In genomic region chr15:45021331-45021730, GRCh38 we compare ENCODE assay signal across 16 cellular contexts. TPM values are rescaled to one million over a fixed set of nuclear protein-coding genes. Genes with fewer than 3 reads are reported as not detected.
DNase-seq lines count a peak whose midpoint lies in the region; ATAC-seq and TF ChIP-seq lines count a peak whose summit lies in the region.
"Had no signal": no experiment of that assay in that cellular context is flagged by ENCODE, and none has a peak within 500 bp of the region (broad histone marks: within the 10 kb centered on the region; RNA-seq: fewer than 3 reads in every experiment).

No MANE protein-coding gene starts in this region.

- 0 out of 2 replicates have a peak overlapping the region, but pooled peaks have one; percentile 13 for H3K4me2 ChIP-seq in PC-9

- H3K27me3 ChIP-seq in CD4-positive, alpha-beta memory T cell (ENCODE audit: insufficient read depth, low read length), result no peaks in the 10 kb centered on the region
- peaks cover 4% of the 10 kb centered on the region; the same call in 1 of the 2 replicates for H3K27me3 ChIP-seq in PC-9 (ENCODE audit: insufficient read depth, low read depth)
- H3K27me3 ChIP-seq: ascending aorta had no signal

- H3K79me2 ChIP-seq in PC-9 (ENCODE audit: low read depth), result no peaks in the 10 kb centered on the region

- no peak overlapping the region for H3K27ac ChIP-seq in CD4-positive, alpha-beta memory T cell (ENCODE audit: low read depth, low read length)
- H3K27ac ChIP-seq in PC-9, result no peak overlapping the region
- H3K27ac ChIP-seq: ascending aorta, coronary artery, epithelial cell of prostate, prostate gland had no signal

- H3K4me1 ChIP-seq in CD4-positive, alpha-beta memory T cell (ENCODE audit: insufficient read depth, low read length), result peaks cover 17% of the 10 kb centered on the region
- peaks cover 11% of the 10 kb centered on the region for H3K4me1 ChIP-seq in PC-9 (replicated peaks; ENCODE audit: insufficient read depth)
- H3K4me1 ChIP-seq: prostate gland had no signal

- ATAC-seq in central memory CD8-positive, alpha-beta T cell (replicated peaks; ENCODE audit: extremely low read depth, poor library complexity, severe bottlenecking), result no peak
- ATAC-seq in naive thymus-derived CD8-positive, alpha-beta T cell, result no peak
- ATAC-seq in HG02970 (IDR thresholded peaks at IDR 0.05; ENCODE audit: low FRiP score, unreplicated experiment) (no peak), HG02938 (IDR thresholded peaks at IDR 0.05; ENCODE audit: unreplicated experiment) (no peak)

- peaks cover 9 to 16% of the 10 kb centered on the region in 2 donors for H3K27me3 Mint-ChIP-seq in CD4-positive, alpha-beta memory T cell
- peaks cover 41% of the 10 kb centered on the region for H3K27me3 Mint-ChIP-seq in central memory CD8-positive, alpha-beta T cell
- H3K27me3 Mint-ChIP-seq in naive thymus-derived CD8-positive, alpha-beta T cell, result peaks cover 11 to 42% (median 24%) of the 10 kb centered on the region in 5 donors

- H3K36me3 Mint-ChIP-seq in CD4-positive, alpha-beta memory T cell, result no peaks in the 10 kb centered on the region
- H3K36me3 Mint-ChIP-seq in central memory CD8-positive, alpha-beta T cell (ENCODE audit: insufficient read depth), result no peaks in the 10 kb centered on the region
- peaks cover 0 to 2% (median 0%) of the 10 kb centered on the region in 3 donors for H3K36me3 Mint-ChIP-seq in naive thymus-derived CD8-positive, alpha-beta T cell
- H3K36me3 Mint-ChIP-seq: activated CD4-positive, alpha-beta memory T cell treated with anti-CD3 and anti-CD28 coated beads for 36 hours had no signal

- H3K9me3 Mint-ChIP-seq in CD4-positive, alpha-beta memory T cell, result peaks cover 0 to 5% (median 0%) of the 10 kb centered on the region in 8 donors
- no peaks in the 10 kb centered on the region for H3K9me3 Mint-ChIP-seq in central memory CD8-positive, alpha-beta T cell
- H3K9me3 Mint-ChIP-seq in naive thymus-derived CD8-positive, alpha-beta T cell, result no peaks in the 10 kb centered on the region
- H3K9me3 Mint-ChIP-seq: activated CD4-positive, alpha-beta memory T cell treated with anti-CD3 and anti-CD28 coated beads for 36 hours had no signal

- intact Hi-C loops in CD4-positive, alpha-beta memory T cell (cut with micrococcal nuclease), result no loop called here
- intact Hi-C loops in PC-9 (cut with micrococcal nuclease; ENCODE audit: unreplicated experiment), result no loop called here

- CTCF ChIA-PET in CD4-positive, alpha-beta memory T cell (lab: Charles Lee; ENCODE audit: partially characterized antibody), result interaction anchor here (0.6 kb wide), 1 partner anchor 68 kb away, joined by 3 read pairs; no protein-coding TSS in a partner anchor
- CTCF ChIA-PET in PC-9 (lab: Charles Lee), result interaction anchor here (1.1 kb wide), 1 partner anchor 97 kb away, joined by 5 read pairs; no protein-coding TSS in a partner anchor

- no peak for DNase-seq in CD4-positive, alpha-beta memory T cell
- peak; percentile 35 to 65 for DNase-seq in PC-9
- DNase-seq in central memory CD8-positive, alpha-beta T cell (ENCODE audit: low spot score in 2 of 2), result no peak
- DNase-seq in naive thymus-derived CD8-positive, alpha-beta T cell, result no peak
- DNase-seq in NCI-H1105 treated with DMSO at 0.1 percent for 48 hours (lab: John Stamatoyannopoulos, UW), result no peak
- no peak for DNase-seq in stimulated activated CD4-positive, alpha-beta T cell treated with anti-CD3 and anti-CD28 coated beads, Interleukin-15, amount 100 ng/mL, for 24 hours
- DNase-seq: activated CD4-positive, alpha-beta memory T cell treated with anti-CD3 and anti-CD28 coated beads for 36 hours; KBM-7; NCI-H1092 treated with DMSO at 0.1 percent for 48 hours; SHP77 treated with DMSO at 0.1 percent for 48 hours had no signal

- peak overlapping the region in 2 of 7 donors; percentile 27 to 35 for H3K27ac Mint-ChIP-seq in CD4-positive, alpha-beta memory T cell
- H3K27ac Mint-ChIP-seq in central memory CD8-positive, alpha-beta T cell (ENCODE audit: low read depth), result no peak overlapping the region
- H3K27ac Mint-ChIP-seq in naive thymus-derived CD8-positive, alpha-beta T cell, result peak overlapping the region in 1 of 10 donors; percentile 35
- H3K27ac Mint-ChIP-seq: activated CD4-positive, alpha-beta memory T cell treated with anti-CD3 and anti-CD28 coated beads for 36 hours had no signal

- H3K36me3 ChIP-seq in CD4-positive, alpha-beta memory T cell (ENCODE audit: insufficient read depth, low read length), result no peaks in the 10 kb centered on the region
- H3K36me3 ChIP-seq in PC-9 (ENCODE audit: low read depth), result no peaks in the 10 kb centered on the region
- H3K36me3 ChIP-seq: ascending aorta, prostate gland had no signal

- H3F3A ChIP-seq in PC-9 (ENCODE audit: insufficient read depth, low read depth), result no peaks in the 10 kb centered on the region

- H3K9me2 ChIP-seq in PC-9 (ENCODE audit: insufficient read depth), result no peaks in the 10 kb centered on the region

- no peak overlapping the region for H3K4me3 ChIP-seq in CD4-positive, alpha-beta memory T cell (ENCODE audit: low read length in 2 of 2)
- no peak overlapping the region for H3K4me3 ChIP-seq in PC-9
- H3K4me3 ChIP-seq: ascending aorta, coronary artery, prostate gland had no signal

- no peak overlapping the region for H2AFZ ChIP-seq in PC-9

- no TSS peak for BruUV-seq in PC-9 (replicated peaks; lab: Mats Ljungman, UMichigan)

- no peaks in the 10 kb centered on the region for H3K9me3 ChIP-seq in CD4-positive, alpha-beta memory T cell (ENCODE audit: control insufficient read depth in 1 of 2, low read length in 2 of 2)
- no peaks in the 10 kb centered on the region for H3K9me3 ChIP-seq in PC-9 (ENCODE audit: insufficient read depth, low read depth)
- H3K9me3 ChIP-seq: ascending aorta, prostate gland had no signal

- H3K4me3 Mint-ChIP-seq in CD4-positive, alpha-beta memory T cell, result peak overlapping the region; percentile 21 to 69 (median 61)
- peak overlapping the region; percentile 86 for H3K4me3 Mint-ChIP-seq in central memory CD8-positive, alpha-beta T cell
- H3K4me3 Mint-ChIP-seq in naive thymus-derived CD8-positive, alpha-beta T cell, result peak overlapping the region; percentile 4 to 88 (median 55)
- H3K4me3 Mint-ChIP-seq: activated CD4-positive, alpha-beta memory T cell treated with anti-CD3 and anti-CD28 coated beads for 36 hours had no signal

- no peak for TF ChIP-seq CTCF in PC-9 (conservative IDR thresholded peaks at IDR 0.05)

- POLR2A ChIA-PET in CD4-positive, alpha-beta memory T cell (lab: Charles Lee; ENCODE audit: partially characterized antibody), result no interaction called here
- POLR2A ChIA-PET in PC-9 (lab: Charles Lee; ENCODE audit: unreplicated experiment), result interaction anchor here (0.6 kb wide), 1 partner anchor 293 kb away, joined by 4 read pairs; no protein-coding TSS in a partner anchor
- POLR2A ChIA-PET in naive thymus-derived CD8-positive, alpha-beta T cell (lab: Charles Lee), result no interaction called here

- H4K20me1 ChIP-seq in PC-9 (ENCODE audit: insufficient read depth), result no peaks in the 10 kb centered on the region

- H3K4me1 Mint-ChIP-seq in CD4-positive, alpha-beta memory T cell, result peaks cover 10 to 29% (median 13%) of the 10 kb centered on the region in 4 donors
- peaks cover 7% of the 10 kb centered on the region for H3K4me1 Mint-ChIP-seq in central memory CD8-positive, alpha-beta T cell
- peaks cover 12 to 32% (median 26%) of the 10 kb centered on the region in 4 donors for H3K4me1 Mint-ChIP-seq in naive thymus-derived CD8-positive, alpha-beta T cell

RNA-seq across cellular contexts. Expression of gene SORD, which starts 1.7 kb away (rescaled TPM):
- total RNA-seq in CD4-positive, alpha-beta memory T cell, result 1 to 10 TPM; 4.2 to 4.4 TPM
- polyA plus RNA-seq in CD4-positive, alpha-beta memory T cell, result 1 to 10 TPM; 6.7 to 7.0 TPM
- total RNA-seq in PC-9 (2021), result 66.4 and 69.6 TPM in 2 replicates
- 1 to 10 TPM; 4.1 to 6.3 TPM for total RNA-seq in naive thymus-derived CD8-positive, alpha-beta T cell
- 1 to 10 TPM; 4.8 to 5.7 (median 5.0) TPM for polyA plus RNA-seq in naive thymus-derived CD8-positive, alpha-beta T cell

Comparison
In these comparisons a context has a peak if more than half of its experiments do, and no peak if none do; other contexts are left out.
1. DNase-seq: peak in PC-9 (2 of 2); none in CD4-positive, alpha-beta memory T cell (0 of 5), central memory CD8-positive, alpha-beta T cell (0 of 2), naive thymus-derived CD8-positive, alpha-beta T cell (0 of 10), NCI-H1105 treated with DMSO at 0.1 percent for 48 hours (single experiment) and stimulated activated CD4-positive, alpha-beta T cell treated with anti-CD3 and anti-CD28 coated beads, Interleukin-15, amount 100 ng/mL, for 24 hours (single experiment).
2. Peak in every context shown above with its lines, with median percentiles within 50 percentile points of each other: H3K4me3 Mint-ChIP-seq.